20 cellular contexts compared by ENCODE assay signal in the genomic region with DNA sequence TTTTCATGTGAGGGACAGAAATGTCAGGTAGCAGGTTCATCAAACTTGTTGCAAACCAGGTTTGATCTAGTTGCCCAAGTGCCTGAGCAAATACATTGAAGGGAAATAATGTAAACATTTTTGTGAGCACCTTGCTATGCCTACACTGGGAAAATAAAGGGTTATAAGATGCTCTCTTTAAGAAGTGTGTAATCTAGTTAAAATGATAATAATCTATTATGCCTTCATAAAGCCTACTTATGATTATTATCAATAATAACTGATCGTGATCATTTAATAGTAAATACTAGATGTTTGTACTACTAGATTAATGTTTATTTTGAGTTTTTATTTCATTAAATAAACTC. TPM values are rescaled to one million over a fixed set of nuclear protein-coding genes. Genes with fewer than 3 reads are reported as not detected.
"Had no signal": no experiment of that assay in that cellular context is flagged by ENCODE, and none has a peak within 500 bp of the region (broad histone marks: within the 10 kb centered on the region; RNA-seq: fewer than 3 reads in every experiment).

No MANE protein-coding gene starts in this region.

- H3K36me3 Mint-ChIP-seq: activated naive CD8-positive, alpha-beta T cell treated with anti-CD3 and anti-CD28 coated beads, Interleukin-2, amount 10 ng/mL, durations not matched to agents 7 days and 5 days; stimulated activated naive B cell treated with anti-CD40 and anti-IgM and Interleukin-4, amounts not matched to agents 10 μg/mL and 1 μg/mL and 100 μg/mL, for 72 hours had no signal

- H3K27me3 ChIP-seq: vagina had no signal

- H3K27ac ChIP-seq: body of pancreas, gastrocnemius medialis, sigmoid colon, transverse colon, vagina, WERI-Rb-1 had no signal

- H3K4me3 ChIP-seq: body of pancreas, gastrocnemius medialis, mucosa of descending colon, sigmoid colon, transverse colon, vagina had no signal

- H3K9me3 ChIP-seq: body of pancreas, gastrocnemius medialis, mucosa of descending colon, sigmoid colon, transverse colon, vagina had no signal

- H3K9me3 Mint-ChIP-seq: activated naive CD8-positive, alpha-beta T cell treated with anti-CD3 and anti-CD28 coated beads, Interleukin-2, amount 10 ng/mL, durations not matched to agents 7 days and 5 days; stimulated activated naive B cell treated with anti-CD40 and anti-IgM and Interleukin-4, amounts not matched to agents 10 μg/mL and 1 μg/mL and 100 μg/mL, for 72 hours had no signal

- DNase-seq: activated CD4-positive, alpha-beta T cell treated with anti-CD3 and anti-CD28 coated beads, Interleukin-2, amount 50 U/mL, for 4 hours; activated naive CD8-positive, alpha-beta T cell treated with anti-CD3 and anti-CD28 coated beads, Interleukin-2, amount 10 ng/mL, durations not matched to agents 7 days and 5 days; amygdala; body of pancreas; cortex of kidney; effector CD4-positive, alpha-beta T cell; gastrocnemius medialis; left ventricle myocardium superior; mucosa of descending colon; naive B cell; sigmoid colon; stimulated activated naive B cell treated with anti-CD40 and anti-IgM and Interleukin-4, amounts not matched to agents 10 μg/mL and 1 μg/mL and 100 μg/mL, for 72 hours; SW 1271; transverse colon; WERI-Rb-1 had no signal

- ATAC-seq: body of pancreas; esophagus mucosa; gastrocnemius medialis; left ventricle myocardium superior; mucosa of descending colon; stimulated activated naive B cell treated with anti-CD40 and anti-IgM and Interleukin-4, amounts not matched to agents 10 μg/mL and 1 μg/mL and 100 μg/mL, for 72 hours had no signal

- H3K4me3 Mint-ChIP-seq: activated naive CD8-positive, alpha-beta T cell treated with anti-CD3 and anti-CD28 coated beads, Interleukin-2, amount 10 ng/mL, durations not matched to agents 7 days and 5 days; stimulated activated naive B cell treated with anti-CD40 and anti-IgM and Interleukin-4, amounts not matched to agents 10 μg/mL and 1 μg/mL and 100 μg/mL, for 72 hours had no signal

- H3K36me3 ChIP-seq: gastrocnemius medialis, sigmoid colon, transverse colon, vagina, WERI-Rb-1 had no signal

- H3K27ac Mint-ChIP-seq: activated naive CD8-positive, alpha-beta T cell treated with anti-CD3 and anti-CD28 coated beads, Interleukin-2, amount 10 ng/mL, durations not matched to agents 7 days and 5 days; naive B cell; stimulated activated naive B cell treated with anti-CD40 and anti-IgM and Interleukin-4, amounts not matched to agents 10 μg/mL and 1 μg/mL and 100 μg/mL, for 72 hours had no signal

RNA-seq across cellular contexts. Expression of a gene that starts 1.9 kb away (rescaled TPM):
- total RNA-seq: activated naive CD8-positive, alpha-beta T cell treated with anti-CD3 and anti-CD28 coated beads, Interleukin-2, amount 10 ng/mL, durations not matched to agents 7 days and 5 days; body of pancreas; esophagus mucosa; gastrocnemius medialis; kidney epithelial cell; left ventricle myocardium superior; renal cortical epithelial cell; T-helper 2 cell treated with Interferon-gamma antibody and Interleukin-4, amounts not matched to agents 100 ng/mL and 5 ng/mL, for 36 hours; vagina had no signal
